Comparison of ENCODE assay signal across 9 cellular contexts in genomic region chr2:237591021-237591370, GRCh38. TPM values are rescaled to one million over a fixed set of nuclear protein-coding genes. Genes with fewer than 3 reads are reported as not detected.
DNase-seq lines count a peak whose midpoint lies in the region; ATAC-seq and TF ChIP-seq lines count a peak whose summit lies in the region.
"Had no signal": no experiment of that assay in that cellular context is flagged by ENCODE, and none has a peak within 500 bp of the region (broad histone marks: within the 10 kb centered on the region; RNA-seq: fewer than 3 reads in every experiment).

No MANE protein-coding gene starts in this region.

- no peaks in the 10 kb centered on the region for H3K9me3 ChIP-seq in colonic mucosa

- H3K79me2 ChIP-seq in mesendoderm (ENCODE audit: control insufficient read depth, insufficient read depth, low read length), result peaks cover 37% of the 10 kb centered on the region

- TF ChIP-seq CTCF in colonic mucosa (IDR thresholded peaks at IDR 0.05), result no peak

- H3K9ac ChIP-seq in colonic mucosa (ENCODE audit: low read depth in 2 of 2, low read length in 2 of 2) (peak overlapping the region in 1 of 2 donors; percentile 57), mesendoderm (ENCODE audit: low read length) (peak overlapping the region; percentile 69)

- H3K27me3 ChIP-seq in colonic mucosa (no peaks in the 10 kb centered on the region), mesendoderm (ENCODE audit: insufficient read depth, low read length, poor library complexity) (no peaks in the 10 kb centered on the region)

- H3K4me3 ChIP-seq in colonic mucosa (peak overlapping the region; percentile 29), mesendoderm (ENCODE audit: low read length) (no peak overlapping the region)

- H2BK15ac ChIP-seq in mesendoderm (replicated peaks; ENCODE audit: low read depth), result peak overlapping the region; percentile 14

- peak overlapping the region; percentile 88 for H3K4ac ChIP-seq in mesendoderm (ENCODE audit: low read depth, low read length)

- peak overlapping the region; percentile 82 for H3K18ac ChIP-seq in mesendoderm (ENCODE audit: low read length)

- no peaks in the 10 kb centered on the region for H3K4me1 ChIP-seq in colonic mucosa
- H3K4me1 ChIP-seq in mesendoderm (ENCODE audit: control insufficient read depth, low read depth, low read length), result peaks cover 34% of the 10 kb centered on the region

- no peak overlapping the region for H3K23ac ChIP-seq in mesendoderm (ENCODE audit: low read length)

- peak overlapping the region; percentile 82 for H2BK5ac ChIP-seq in mesendoderm (ENCODE audit: low read length)

- intact Hi-C loops in colonic mucosa (cut with DNase I), result no loop called here

- peaks cover 5% of the 10 kb centered on the region for H3K79me1 ChIP-seq in mesendoderm (ENCODE audit: low read length)

- H4K5ac ChIP-seq in mesendoderm (ENCODE audit: low read length), result peak overlapping the region; percentile 41

- H3K4me2 ChIP-seq in mesendoderm (ENCODE audit: low read length), result peak overlapping the region; percentile 18

- H2BK120ac ChIP-seq in mesendoderm (ENCODE audit: low read depth, low read length), result peak overlapping the region; percentile 22

- no peak overlapping the region for H4K8ac ChIP-seq in mesendoderm (ENCODE audit: low read depth, low read length)

- H3K36me3 ChIP-seq in colonic mucosa (no peaks in the 10 kb centered on the region), mesendoderm (ENCODE audit: control insufficient read depth, insufficient read depth, low read length) (no peaks in the 10 kb centered on the region)

- ATAC-seq in HG03520 (IDR thresholded peaks at IDR 0.05; ENCODE audit: unreplicated experiment) (no peak), HG03280 (IDR thresholded peaks at IDR 0.05; ENCODE audit: unreplicated experiment) (no peak), HG03108 (IDR thresholded peaks at IDR 0.05; ENCODE audit: unreplicated experiment) (no peak)

- peak; percentile 40 for DNase-seq in COLO829 (ENCODE audit: low spot score)
- DNase-seq in NCI-H2029 (lab: John Stamatoyannopoulos, UW), result peak; percentile 75
- DNase-seq in colonic mucosa, result peak; percentile 89
- DNase-seq in mesendoderm, result peak; percentile 86
- DNase-seq in C1 segment of cervical spinal cord (lab: John Stamatoyannopoulos, UW), result no peak

- no CpG with 5 or more reads among the region's 4 CpGs for WGBS in mesendoderm (ENCODE audit: extremely low coverage, insufficient coverage, low lambda C conversion rate)

- peak overlapping the region; percentile 66 for H2AK5ac ChIP-seq in mesendoderm (ENCODE audit: low read length)

- H3K56ac ChIP-seq in mesendoderm (ENCODE audit: low read length), result peak overlapping the region; percentile 80

- H3K27ac ChIP-seq in colonic mucosa (peak overlapping the region; percentile 76), mesendoderm (ENCODE audit: low read depth, low read length) (peak overlapping the region; percentile 74)

RNA-seq across cellular contexts. Expression of gene RAB17, which starts 0.5 kb away (rescaled TPM):
- 10 to 100 TPM; 32.5 to 34.7 TPM for total RNA-seq in colonic mucosa
- 111 TPM for polyA plus RNA-seq in mesendoderm (2013, experiment 1 of 2)
- polyA plus RNA-seq in mesendoderm (2013, experiment 2 of 2), result 108 TPM

RNA-seq across cellular contexts. Expression of gene PRLH, which starts 24.6 kb away (rescaled TPM):
- not detected for total RNA-seq in colonic mucosa
- polyA plus RNA-seq in mesendoderm (2013, experiment 1 of 2), result not detected
- polyA plus RNA-seq in mesendoderm (2013, experiment 2 of 2), result not detected
- total RNA-seq: kidney epithelial cell had no signal

RNA-seq across cellular contexts. Expression of gene LRRFIP1, which starts 36.4 kb away (rescaled TPM):
- 100 to 1,000 TPM; 114 to 133 TPM for total RNA-seq in colonic mucosa
- 86.5 TPM for polyA plus RNA-seq in mesendoderm (2013, experiment 1 of 2)
- 91.0 TPM for polyA plus RNA-seq in mesendoderm (2013, experiment 2 of 2)

Comparison
In these comparisons a context has a peak if more than half of its experiments do, and no peak if none do; other contexts are left out.
1. DNase-seq: peak in COLO829 (single experiment), NCI-H2029 (single experiment), colonic mucosa (single experiment) and mesendoderm (single experiment); none in C1 segment of cervical spinal cord (0 of 14).